Comparison of ENCODE assay signal across 1 cellular context in the genomic region with DNA sequence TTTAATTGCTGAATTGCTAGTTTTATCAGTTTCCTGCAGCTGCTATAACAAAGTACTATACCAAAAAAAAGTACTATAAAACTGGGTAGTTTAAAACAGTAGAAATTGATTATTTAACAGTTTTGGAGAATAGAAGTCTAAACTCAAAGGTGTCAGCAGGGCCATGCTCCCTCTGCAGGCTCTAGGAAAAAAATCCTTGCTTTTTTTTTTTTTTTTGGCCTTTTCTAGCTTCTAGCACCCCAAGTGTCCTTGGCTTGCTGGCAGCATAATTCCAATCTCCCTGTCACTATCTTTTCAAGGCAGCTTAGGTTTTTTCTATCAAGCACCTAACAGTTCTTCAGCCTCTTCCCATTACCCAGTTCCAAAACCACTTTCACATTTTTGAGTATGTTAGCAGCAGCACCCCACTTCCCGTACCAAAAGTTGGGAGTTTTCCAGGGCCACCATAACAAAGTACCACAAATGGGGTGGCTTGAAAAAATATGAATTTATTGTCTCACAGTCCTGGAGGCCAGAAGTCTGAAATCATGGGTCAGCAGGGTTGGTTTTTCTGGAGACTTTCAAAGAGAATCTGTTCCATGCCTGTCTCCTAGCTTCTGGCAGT.
TF ChIP-seq lines count a peak whose summit lies in the region.

No MANE protein-coding gene starts in this region.

TF ChIP-seq in GM12878, 131 proteins besides CTCF, POLR2A, EP300 and RAD21:
- peak; percentile 26; the same call in 1 of the 2 replicates for TF ChIP-seq ZNF384 (IDR thresholded peaks at IDR 0.05; ENCODE audit: borderline replicate concordance, low read depth, low read length)
- TF ChIP-seq CHD1 (IDR thresholded peaks at IDR 0.05; ENCODE audit: low read depth, low read length), result no peak
